ENCODE assay signal across 8 cellular contexts in the genomic region with DNA sequence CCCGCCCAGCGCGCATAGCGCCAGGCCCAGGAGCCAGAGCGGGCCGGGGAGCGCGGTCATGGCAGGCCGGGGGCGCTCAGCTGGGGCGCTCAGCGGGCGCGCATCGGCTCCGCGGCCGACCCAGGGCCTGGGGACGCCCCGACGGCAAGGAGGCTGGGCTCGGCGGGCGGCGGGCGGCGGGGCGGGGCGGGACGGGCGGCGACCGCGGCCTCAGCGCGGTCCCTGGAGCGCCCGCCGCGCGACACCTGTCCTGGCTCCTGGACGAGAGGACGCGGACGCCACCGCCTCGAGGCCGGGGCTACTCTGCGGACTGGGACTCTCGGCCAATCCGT. TPM values are rescaled to one million over a fixed set of nuclear protein-coding genes. Genes with fewer than 3 reads are reported as not detected.
A peak's percentile ranks its signal among the peaks of the same experiment; 100 is the strongest.
DNase-seq lines count a peak whose midpoint lies in the region; ATAC-seq and TF ChIP-seq lines count a peak whose summit lies in the region.

No MANE protein-coding gene starts in this region.

- H3K27ac ChIP-seq in OCI-LY7 (ENCODE audit: low read depth, low read length, poor library complexity, severe bottlenecking), result no peak overlapping the region
- H3K27ac ChIP-seq in iPS-20b (ENCODE audit: low read length), result no peak overlapping the region
- no peak overlapping the region for H3K27ac ChIP-seq in suprapubic skin

- no peaks in the 10 kb centered on the region for H3K9me2 ChIP-seq in OCI-LY7 (ENCODE audit: insufficient read depth, low read length)

- no peaks in the 10 kb centered on the region for H4K20me1 ChIP-seq in OCI-LY7 (ENCODE audit: insufficient read depth, low read length)

- no peak for TF ChIP-seq POLR2A in suprapubic skin (IDR thresholded peaks at IDR 0.05)

- H3K4me1 ChIP-seq in OCI-LY7 (ENCODE audit: insufficient read depth, low read length, poor library complexity, severe bottlenecking) (peaks cover 6% of the 10 kb centered on the region), iPS-20b (ENCODE audit: insufficient read depth, low read length) (no peaks in the 10 kb centered on the region), suprapubic skin (peaks cover 12% of the 10 kb centered on the region)

- intact Hi-C loops in OCI-LY7 (cut with micrococcal nuclease; ENCODE audit: unreplicated experiment), result no loop called here

- no CpG with 5 or more reads among the region's 51 CpGs for WGBS in suprapubic skin

- H3K9me3 ChIP-seq in OCI-LY7 (ENCODE audit: low read length) (no peaks in the 10 kb centered on the region), iPS-20b (ENCODE audit: insufficient read depth, low read depth, low read length) (no peaks in the 10 kb centered on the region), suprapubic skin (no peaks in the 10 kb centered on the region)

- ATAC-seq in HG03378 (IDR thresholded peaks at IDR 0.05; ENCODE audit: unreplicated experiment), result no peak

- no peaks in the 10 kb centered on the region for H3K36me3 ChIP-seq in OCI-LY7 (ENCODE audit: insufficient read depth, low read length)
- no peaks in the 10 kb centered on the region for H3K36me3 ChIP-seq in iPS-20b (ENCODE audit: insufficient read depth, low read depth, low read length)
- H3K36me3 ChIP-seq in suprapubic skin, result no peaks in the 10 kb centered on the region

- CTCF ChIA-PET in OCI-LY7 (lab: Charles Lee; ENCODE audit: unreplicated experiment), result no interaction called here

- no peak for TF ChIP-seq EP300 in suprapubic skin (IDR thresholded peaks at IDR 0.05)

- TF ChIP-seq CTCF in OCI-LY7 (conservative IDR thresholded peaks at IDR 0.05; ENCODE audit: low read length), result no peak
- TF ChIP-seq CTCF in suprapubic skin (IDR thresholded peaks at IDR 0.05), result no peak

- H3K9ac ChIP-seq in iPS-20b (ENCODE audit: low read depth, low read length), result no peak overlapping the region

- no TSS peak for BruUV-seq in OCI-LY7 (replicated peaks; lab: Mats Ljungman, UMichigan)

- peak; percentile 100 for DNase-seq in NCI-H510A (lab: John Stamatoyannopoulos, UW)
- DNase-seq in NCI-H510A treated with DMSO at 0.1 percent for 48 hours (lab: John Stamatoyannopoulos, UW), result no peak
- DNase-seq in OCI-LY7 (ENCODE audit: low spot score), result no peak
- DNase-seq in suprapubic skin (ENCODE audit: low spot score in 2 of 2), result no peak
- no peak for DNase-seq in SKM-1 (lab: John Stamatoyannopoulos, UW; ENCODE audit: unreplicated experiment)
- DNase-seq in activated CD4-positive, alpha-beta T cell treated with anti-CD3 and anti-CD28 coated beads, Interleukin-2, amount 50 U/mL, for 48 hours, result no peak

- peak overlapping the region; percentile 76 for H3K4me2 ChIP-seq in OCI-LY7 (ENCODE audit: low read length)

- H3K27me3 ChIP-seq in iPS-20b (ENCODE audit: insufficient read depth, low read length) (peaks cover 81% of the 10 kb centered on the region), suprapubic skin (peaks cover 29% of the 10 kb centered on the region)

- H3K4me3 ChIP-seq in OCI-LY7 (ENCODE audit: low read depth, low read length, poor library complexity, severe bottlenecking), result peak overlapping the region; percentile 68
- peak overlapping the region; percentile 58; the same call in 1 of the 2 replicates for H3K4me3 ChIP-seq in iPS-20b (ENCODE audit: low read length)
- peak overlapping the region; percentile 68 for H3K4me3 ChIP-seq in suprapubic skin

- no peak overlapping the region for H2AFZ ChIP-seq in OCI-LY7 (ENCODE audit: low read length)

- H3K79me2 ChIP-seq in OCI-LY7 (ENCODE audit: insufficient read depth, low read depth, low read length), result no peaks in the 10 kb centered on the region

- POLR2A ChIA-PET in OCI-LY7 (lab: Charles Lee), result no interaction called here

RNA-seq across cellular contexts. Expression of a gene that starts 0.3 kb away (rescaled TPM):
- total RNA-seq in OCI-LY7 (2014; rRNA removed; shearing (Covaris generic)), result 0.05 TPM in 1 of 2 replicates, not detected in the other
- total RNA-seq in OCI-LY7 (2022) (0.24 and 0.34 TPM in 2 replicates), suprapubic skin (1 to 10 TPM in 3 of 4 donors, under 1 TPM in 1; 0.83 to 3.5 (median 2.1) TPM)

RNA-seq across cellular contexts. Expression of a gene that starts 17.2 kb away (rescaled TPM):
- 0.10 and 0.79 TPM in 2 replicates for total RNA-seq in OCI-LY7 (2014; rRNA removed; shearing (Covaris generic))
- 0.17 TPM in 1 of 2 replicates, not detected in the other for total RNA-seq in OCI-LY7 (2022)
- total RNA-seq in suprapubic skin, result 10 to 100 TPM in 1 of 4 donors, 1 to 10 TPM in 1, under 1 TPM in 2; 0.45 to 10.1 (median 1.6) TPM

RNA-seq across cellular contexts. Expression of a gene that starts 49.7 kb away (rescaled TPM):
- 53.6 and 54.5 TPM in 2 replicates for total RNA-seq in OCI-LY7 (2014; rRNA removed; shearing (Covaris generic))
- total RNA-seq in OCI-LY7 (2022) (64.8 and 71.9 TPM in 2 replicates), suprapubic skin (10 to 100 TPM; 27.0 to 40.6 (median 28.5) TPM)
